In genomic region chr7:95660023-95660434, GRCh38 we compare ENCODE assay signal across 27 cellular contexts.
DNase-seq lines count a peak whose midpoint lies in the region; ATAC-seq, FAIRE-seq and TF ChIP-seq lines count a peak whose summit lies in the region.
"Had no signal": no experiment of that assay in that cellular context is flagged by ENCODE, and none has a peak within 500 bp of the region (broad histone marks: within the 10 kb centered on the region; RNA-seq: fewer than 3 reads in every experiment).

No MANE protein-coding gene starts in this region.

- no peaks in the 10 kb centered on the region for H3K9me3 ChIP-seq in small intestine (ENCODE audit: control insufficient read depth, low read depth)
- H3K9me3 ChIP-seq: HAP-1 had no signal

- DNase-seq in fibroblast of pulmonary artery (ENCODE audit: low read depth) (peak; percentile 26), mucosa of gallbladder (ENCODE audit: low spot score) (peak; percentile 18), small intestine (peak; percentile 97), SKM-1 (lab: John Stamatoyannopoulos, UW; ENCODE audit: unreplicated experiment) (no peak), OCI-M2 (lab: John Stamatoyannopoulos, UW; ENCODE audit: unreplicated experiment) (no peak)
- DNase-seq: activated CD4-positive, alpha-beta T cell treated with anti-CD3 and anti-CD28 coated beads for 1 hour; activated CD8-positive, alpha-beta T cell treated with anti-CD3 and anti-CD28 coated beads, Interleukin-2, amount 10 ng/mL, durations not matched to agents 7 days and 5 days; DMS153; erythroblast; head of caudate nucleus; mammary epithelial cell; NCI-H1417; NCI-H2029 treated with DMSO at 0.1 percent for 48 hours; NCI-H226; NCI-H69; SHP77 treated with DMSO at 0.1 percent for 48 hours; stimulated activated CD4-positive, alpha-beta T cell treated with anti-CD3 and anti-CD28 coated beads, Interleukin-15, amount 100 ng/mL, for 24 hours; substantia nigra had no signal

- 20 to 69% (median 33%) methylated on average over 3 of the region's 3 CpGs for WGBS in small intestine, 3 donors

- no peak for ATAC-seq in GM21526 (IDR thresholded peaks at IDR 0.05; ENCODE audit: low FRiP score, unreplicated experiment)
- ATAC-seq: activated CD8-positive, alpha-beta T cell treated with anti-CD3 and anti-CD28 coated beads, Interleukin-2, amount 10 ng/mL, durations not matched to agents 7 days and 5 days; stimulated activated memory B cell treated with anti-CD40 and anti-IgM and Interleukin-4, amounts not matched to agents 10 μg/mL and 1 μg/mL and 100 μg/mL, for 72 hours had no signal

- H3K4me3 ChIP-seq in fibroblast of pulmonary artery (replicated peaks; ENCODE audit: low read depth, low read length) (no peak overlapping the region), small intestine (ENCODE audit: low read depth in 1 of 2, low read length in 2 of 2) (no peak overlapping the region)
- H3K4me3 ChIP-seq: BLaER1 treated with 17β-estradiol and CSF1 and Interleukin-3, amounts not matched to agents 10 nM and 100 nM; HAP-1; neural progenitor cell had no signal

- FAIRE-seq in small intestine (lab: Jason Lieb, UNC): peak; percentile 95
- FAIRE-seq: bronchial epithelial cell had no signal

- no peaks in the 10 kb centered on the region for H3K4me1 ChIP-seq in small intestine (ENCODE audit: control insufficient read depth in 2 of 2, insufficient read depth in 1 of 2, low read depth in 1 of 2, low read length in 1 of 2)
- H3K4me1 ChIP-seq: BLaER1 treated with 17β-estradiol and CSF1 and Interleukin-3, amounts not matched to agents 10 nM and 100 nM; HAP-1; neural progenitor cell had no signal

- H3K27ac ChIP-seq in VCaP (peak overlapping the region; percentile 1; the same call in 1 of the 2 replicates), small intestine (ENCODE audit: low read depth in 1 of 2, low read length in 1 of 2) (no peak overlapping the region)
- H3K27ac ChIP-seq: BLaER1 treated with 17β-estradiol and CSF1 and Interleukin-3, amounts not matched to agents 10 nM and 100 nM; HL-60; KMS-11; neural progenitor cell had no signal

- no peaks in the 10 kb centered on the region for H3K27me3 ChIP-seq in small intestine (ENCODE audit: control insufficient read depth in 2 of 2, insufficient read depth in 2 of 2, low read length in 2 of 2)
- H3K27me3 ChIP-seq: BLaER1 treated with 17β-estradiol and CSF1 and Interleukin-3, amounts not matched to agents 10 nM and 100 nM; neural progenitor cell had no signal

- TF ChIP-seq CTCF in VCaP (conservative IDR thresholded peaks at IDR 0.05) (no peak), fibroblast of pulmonary artery (IDR thresholded peaks at IDR 0.05; ENCODE audit: low read length, missing control alignments) (no peak)

- no peaks in the 10 kb centered on the region for H3K36me3 ChIP-seq in small intestine (ENCODE audit: control insufficient read depth in 2 of 2, insufficient read depth in 2 of 2, low read length in 2 of 2)
- H3K36me3 ChIP-seq: BLaER1 treated with 17β-estradiol and CSF1 and Interleukin-3, amounts not matched to agents 10 nM and 100 nM; HAP-1; neural progenitor cell had no signal

Comparison
In these comparisons a context has a peak if more than half of its experiments do, and no peak if none do; other contexts are left out.
1. DNase-seq: peak in fibroblast of pulmonary artery (single experiment), mucosa of gallbladder (single experiment) and small intestine (single experiment); none in SKM-1 (single experiment) and OCI-M2 (single experiment).